21 cellular contexts compared by ENCODE assay signal in genomic region chr17:47811709-47812108, GRCh38. TPM values are rescaled to one million over a fixed set of nuclear protein-coding genes. Genes with fewer than 3 reads are reported as not detected.
A peak's percentile ranks its signal among the peaks of the same experiment; 100 is the strongest.
DNase-seq lines count a peak whose midpoint lies in the region; ATAC-seq and TF ChIP-seq lines count a peak whose summit lies in the region.
"Had no signal": no experiment of that assay in that cellular context is flagged by ENCODE, and none has a peak within 500 bp of the region (broad histone marks: within the 10 kb centered on the region; RNA-seq: fewer than 3 reads in every experiment).

No MANE protein-coding gene starts in this region.

- intact Hi-C loops in activated naive CD4-positive, alpha-beta T cell treated with anti-CD3 and anti-CD28 coated beads for 36 hours (cut with micrococcal nuclease) = no loop called here

- H3K4me3 Mint-ChIP-seq in activated naive CD4-positive, alpha-beta T cell treated with anti-CD3 and anti-CD28 coated beads for 36 hours = no peak overlapping the region
- no peak overlapping the region for H3K4me3 Mint-ChIP-seq in stimulated activated effector memory CD8-positive, alpha-beta T cell treated with anti-CD3 and anti-CD28 coated beads, Interleukin-12 subunit alpha, Interleukin-12 subunit beta, amount 100 ng/mL, for 72 hours
- H3K4me3 Mint-ChIP-seq: neural crest cell had no signal

- no peak for TF ChIP-seq CTCF in VCaP (conservative IDR thresholded peaks at IDR 0.05)

- peak overlapping the region; percentile 59; the same call in 1 of the 2 replicates for H3K27ac ChIP-seq in VCaP
- H3K27ac ChIP-seq: BLaER1, heart right ventricle, left ventricle myocardium inferior, suprapubic skin had no signal

- no peaks in the 10 kb centered on the region for H3K9me3 Mint-ChIP-seq in activated naive CD4-positive, alpha-beta T cell treated with anti-CD3 and anti-CD28 coated beads for 36 hours
- no peaks in the 10 kb centered on the region for H3K9me3 Mint-ChIP-seq in stimulated activated effector memory CD8-positive, alpha-beta T cell treated with anti-CD3 and anti-CD28 coated beads, Interleukin-12 subunit alpha, Interleukin-12 subunit beta, amount 100 ng/mL, for 72 hours
- H3K9me3 Mint-ChIP-seq: neural crest cell had no signal

- peak overlapping the region; percentile 2 for H3K27ac Mint-ChIP-seq in activated naive CD4-positive, alpha-beta T cell treated with anti-CD3 and anti-CD28 coated beads for 36 hours
- H3K27ac Mint-ChIP-seq in stimulated activated effector memory CD8-positive, alpha-beta T cell treated with anti-CD3 and anti-CD28 coated beads, Interleukin-12 subunit alpha, Interleukin-12 subunit beta, amount 100 ng/mL, for 72 hours = peak overlapping the region; percentile 92

- CTCF ChIA-PET in activated naive CD4-positive, alpha-beta T cell treated with anti-CD3 and anti-CD28 coated beads for 36 hours (lab: Charles Lee) = no interaction called here

- peaks cover 11% of the 10 kb centered on the region for H3K4me1 Mint-ChIP-seq in activated naive CD4-positive, alpha-beta T cell treated with anti-CD3 and anti-CD28 coated beads for 36 hours (ENCODE audit: low read depth)
- peaks cover 40% of the 10 kb centered on the region for H3K4me1 Mint-ChIP-seq in stimulated activated effector memory CD8-positive, alpha-beta T cell treated with anti-CD3 and anti-CD28 coated beads, Interleukin-12 subunit alpha, Interleukin-12 subunit beta, amount 100 ng/mL, for 72 hours
- H3K4me1 Mint-ChIP-seq: neural crest cell had no signal

- no peaks in the 10 kb centered on the region for H3K27me3 Mint-ChIP-seq in activated naive CD4-positive, alpha-beta T cell treated with anti-CD3 and anti-CD28 coated beads for 36 hours (ENCODE audit: low read depth)

- no peak for ATAC-seq in stimulated activated effector memory CD8-positive, alpha-beta T cell treated with anti-CD3 and anti-CD28 coated beads, Interleukin-12 subunit alpha, Interleukin-12 subunit beta, amount 100 ng/mL, for 72 hours
- ATAC-seq in GM19324 (IDR thresholded peaks at IDR 0.05; ENCODE audit: low FRiP score, unreplicated experiment) = no peak
- ATAC-seq: heart right ventricle had no signal

- DNase-seq in activated naive CD4-positive, alpha-beta T cell treated with anti-CD3 and anti-CD28 coated beads for 36 hours = no peak
- no peak for DNase-seq in activated naive CD4-positive, alpha-beta T cell treated with anti-CD3 and anti-CD28 coated beads, Interleukin-2, amount 50 U/mL, for 16 hours
- peak; percentile 24 for DNase-seq in islet precursor cell
- DNase-seq in stimulated activated effector memory CD8-positive, alpha-beta T cell treated with anti-CD3 and anti-CD28 coated beads, Interleukin-12 subunit alpha, Interleukin-12 subunit beta, amount 100 ng/mL, for 72 hours (ENCODE audit: low spot score in 2 of 2) = no peak
- no peak for DNase-seq in SW 1271 (lab: John Stamatoyannopoulos, UW)
- no peak for DNase-seq in NCI-H748 treated with DMSO at 0.1 percent for 48 hours (lab: John Stamatoyannopoulos, UW)
- DNase-seq: activated CD4-positive, alpha-beta T cell treated with anti-CD3 and anti-CD28 coated beads for 48 hours; activated naive CD4-positive, alpha-beta T cell; DMS 273 treated with DMSO at 0.1 percent for 48 hours; heart right ventricle; left ventricle myocardium inferior; midbrain; NCI-H1417; NCI-H510A treated with DMSO at 0.1 percent for 48 hours; stimulated activated CD4-positive, alpha-beta T cell treated with anti-CD3 and anti-CD28 coated beads, Interleukin-12 subunit alpha, Interleukin-12 subunit beta, amount 100 ng/mL, for 4 hours had no signal

- H3K36me3 Mint-ChIP-seq in activated naive CD4-positive, alpha-beta T cell treated with anti-CD3 and anti-CD28 coated beads for 36 hours (ENCODE audit: low read depth) = peaks cover 20% of the 10 kb centered on the region
- H3K36me3 Mint-ChIP-seq in stimulated activated effector memory CD8-positive, alpha-beta T cell treated with anti-CD3 and anti-CD28 coated beads, Interleukin-12 subunit alpha, Interleukin-12 subunit beta, amount 100 ng/mL, for 72 hours = peaks cover 79% of the 10 kb centered on the region

RNA-seq across cellular contexts. Expression of gene OSBPL7, which starts 9.9 kb away (rescaled TPM):
- 10 to 100 TPM; 18.4 to 24.6 TPM for total RNA-seq in activated naive CD4-positive, alpha-beta T cell treated with anti-CD3 and anti-CD28 coated beads for 36 hours

RNA-seq across cellular contexts. Expression of gene MRPL10, which starts 19.6 kb away (rescaled TPM):
- total RNA-seq in activated naive CD4-positive, alpha-beta T cell treated with anti-CD3 and anti-CD28 coated beads for 36 hours = 10 to 100 TPM; 66.7 to 70.0 TPM

RNA-seq across cellular contexts. Expression of gene LRRC46, which starts 19.8 kb away (rescaled TPM):
- total RNA-seq in activated naive CD4-positive, alpha-beta T cell treated with anti-CD3 and anti-CD28 coated beads for 36 hours = under 1 TPM; 0.31 to 0.52 TPM
- total RNA-seq: G401, suprapubic skin had no signal

RNA-seq across cellular contexts. Expression of gene SCRN2, which starts 29.4 kb away (rescaled TPM):
- 10 to 100 TPM; 15.1 to 16.3 TPM for total RNA-seq in activated naive CD4-positive, alpha-beta T cell treated with anti-CD3 and anti-CD28 coated beads for 36 hours

RNA-seq across cellular contexts. Expression of gene SP6, which starts 39.3 kb away (rescaled TPM):
- total RNA-seq in activated naive CD4-positive, alpha-beta T cell treated with anti-CD3 and anti-CD28 coated beads for 36 hours = under 1 TPM; 0.10 to 0.19 TPM
